1 cellular context compared by ENCODE assay signal in the genomic region with DNA sequence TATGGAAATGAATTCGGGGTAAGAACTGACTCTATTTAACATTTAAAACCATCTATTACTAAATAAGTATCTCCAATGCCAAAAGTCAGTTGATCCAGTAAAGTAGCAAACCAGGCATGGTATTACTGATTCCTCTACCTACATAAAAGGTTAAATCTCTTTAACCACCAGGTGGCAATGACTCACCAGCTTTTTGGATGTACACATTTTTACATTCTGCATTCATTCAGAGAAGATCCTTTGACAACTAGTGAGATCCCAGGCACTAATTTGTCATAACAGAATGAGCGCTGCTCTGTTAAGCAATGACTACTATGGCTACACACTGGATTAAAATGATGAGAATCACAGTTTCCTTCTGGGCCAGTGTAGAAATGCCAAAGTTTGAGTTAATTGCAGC.
TF ChIP-seq lines count a peak whose summit lies in the region.

No MANE protein-coding gene starts in this region.

TF ChIP-seq in GM12878, 131 proteins besides CTCF, POLR2A, EP300 and RAD21 (continued from another document):
- TF ChIP-seq, protein P1, sequence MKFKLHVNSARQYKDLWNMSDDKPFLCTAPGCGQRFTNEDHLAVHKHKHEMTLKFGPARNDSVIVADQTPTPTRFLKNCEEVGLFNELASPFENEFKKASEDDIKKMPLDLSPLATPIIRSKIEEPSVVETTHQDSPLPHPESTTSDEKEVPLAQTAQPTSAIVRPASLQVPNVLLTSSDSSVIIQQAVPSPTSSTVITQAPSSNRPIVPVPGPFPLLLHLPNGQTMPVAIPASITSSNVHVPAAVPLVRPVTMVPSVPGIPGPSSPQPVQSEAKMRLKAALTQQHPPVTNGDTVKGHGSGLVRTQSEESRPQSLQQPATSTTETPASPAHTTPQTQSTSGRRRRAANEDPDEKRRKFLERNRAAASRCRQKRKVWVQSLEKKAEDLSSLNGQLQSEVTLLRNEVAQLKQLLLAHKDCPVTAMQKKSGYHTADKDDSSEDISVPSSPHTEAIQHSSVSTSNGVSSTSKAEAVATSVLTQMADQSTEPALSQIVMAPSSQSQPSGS (IDR thresholded peaks at IDR 0.05; ENCODE audit: low read length): no peak
- TF ChIP-seq SUZ12 (IDR thresholded peaks at IDR 0.05; ENCODE audit: unreplicated experiment) (no peak), SMARCA5 (IDR thresholded peaks at IDR 0.05) (no peak), TAF1 (IDR thresholded peaks at IDR 0.05; ENCODE audit: borderline replicate concordance, low read depth, low read length) (no peak)
